In the genomic region with DNA sequence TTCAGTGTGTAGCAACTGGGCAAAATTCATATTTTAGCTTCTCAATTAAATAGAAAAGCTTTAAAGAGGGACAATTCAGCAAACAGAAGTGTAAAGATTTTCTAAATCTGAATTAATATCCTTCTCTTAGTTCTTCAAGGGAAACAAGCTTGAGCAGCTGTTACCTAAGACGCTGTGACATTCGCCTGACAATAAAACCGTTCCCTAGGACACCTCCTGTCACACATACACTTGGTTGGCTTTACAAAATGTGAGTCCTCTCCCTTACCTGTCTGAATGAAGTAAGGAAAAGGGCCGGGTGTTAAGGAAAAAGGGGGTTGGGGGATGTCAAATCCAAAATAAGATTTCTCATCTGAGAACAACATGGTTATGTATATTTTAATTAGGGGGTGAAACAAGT, we compare ENCODE assay signal across 1 cellular context.
TF ChIP-seq lines count a peak whose summit lies in the region.

No MANE protein-coding gene starts in this region.

TF ChIP-seq in IMR-90, 13 proteins besides CTCF, POLR2A, EP300 and RAD21:
- TF ChIP-seq, protein P1, sequence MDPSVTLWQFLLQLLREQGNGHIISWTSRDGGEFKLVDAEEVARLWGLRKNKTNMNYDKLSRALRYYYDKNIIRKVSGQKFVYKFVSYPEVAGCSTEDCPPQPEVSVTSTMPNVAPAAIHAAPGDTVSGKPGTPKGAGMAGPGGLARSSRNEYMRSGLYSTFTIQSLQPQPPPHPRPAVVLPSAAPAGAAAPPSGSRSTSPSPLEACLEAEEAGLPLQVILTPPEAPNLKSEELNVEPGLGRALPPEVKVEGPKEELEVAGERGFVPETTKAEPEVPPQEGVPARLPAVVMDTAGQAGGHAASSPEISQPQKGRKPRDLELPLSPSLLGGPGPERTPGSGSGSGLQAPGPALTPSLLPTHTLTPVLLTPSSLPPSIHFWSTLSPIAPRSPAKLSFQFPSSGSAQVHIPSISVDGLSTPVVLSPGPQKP (IDR thresholded peaks at IDR 0.05; ENCODE audit: borderline replicate concordance, low read depth, low read length), result no peak
- no peak for TF ChIP-seq RFX5 (IDR thresholded peaks at IDR 0.05; ENCODE audit: low read depth, low read length)
- no peak for TF ChIP-seq CEBPB (IDR thresholded peaks at IDR 0.05; ENCODE audit: low read depth, low read length)
- TF ChIP-seq FOS (IDR thresholded peaks at IDR 0.05; ENCODE audit: low read depth, low read length), result no peak
- TF ChIP-seq NFE2L2 (IDR thresholded peaks at IDR 0.05; ENCODE audit: low read depth, low read length), result no peak
- TF ChIP-seq, protein P2, sequence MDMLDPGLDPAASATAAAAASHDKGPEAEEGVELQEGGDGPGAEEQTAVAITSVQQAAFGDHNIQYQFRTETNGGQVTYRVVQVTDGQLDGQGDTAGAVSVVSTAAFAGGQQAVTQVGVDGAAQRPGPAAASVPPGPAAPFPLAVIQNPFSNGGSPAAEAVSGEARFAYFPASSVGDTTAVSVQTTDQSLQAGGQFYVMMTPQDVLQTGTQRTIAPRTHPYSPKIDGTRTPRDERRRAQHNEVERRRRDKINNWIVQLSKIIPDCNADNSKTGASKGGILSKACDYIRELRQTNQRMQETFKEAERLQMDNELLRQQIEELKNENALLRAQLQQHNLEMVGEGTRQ (IDR thresholded peaks at IDR 0.05; ENCODE audit: low read depth, low read length), result no peak
- no peak for TF ChIP-seq RCOR1 (IDR thresholded peaks at IDR 0.05; ENCODE audit: insufficient replicate concordance, low read length)
- TF ChIP-seq BHLHE40 (IDR thresholded peaks at IDR 0.05; ENCODE audit: low read depth, low read length), result no peak
- no peak for TF ChIP-seq MAFK (IDR thresholded peaks at IDR 0.05; ENCODE audit: low read depth, low read length)
- no peak for TF ChIP-seq CHD1 (IDR thresholded peaks at IDR 0.05; ENCODE audit: low read depth, low read length)
- no peak for TF ChIP-seq MAZ (IDR thresholded peaks at IDR 0.05; ENCODE audit: borderline replicate concordance, low read depth, low read length)
- TF ChIP-seq SMC3 (IDR thresholded peaks at IDR 0.05; ENCODE audit: low read depth, low read length), result no peak
- no peak for TF ChIP-seq MXI1 (IDR thresholded peaks at IDR 0.05; ENCODE audit: borderline replicate concordance, low read depth, low read length)
